In the genomic region with DNA sequence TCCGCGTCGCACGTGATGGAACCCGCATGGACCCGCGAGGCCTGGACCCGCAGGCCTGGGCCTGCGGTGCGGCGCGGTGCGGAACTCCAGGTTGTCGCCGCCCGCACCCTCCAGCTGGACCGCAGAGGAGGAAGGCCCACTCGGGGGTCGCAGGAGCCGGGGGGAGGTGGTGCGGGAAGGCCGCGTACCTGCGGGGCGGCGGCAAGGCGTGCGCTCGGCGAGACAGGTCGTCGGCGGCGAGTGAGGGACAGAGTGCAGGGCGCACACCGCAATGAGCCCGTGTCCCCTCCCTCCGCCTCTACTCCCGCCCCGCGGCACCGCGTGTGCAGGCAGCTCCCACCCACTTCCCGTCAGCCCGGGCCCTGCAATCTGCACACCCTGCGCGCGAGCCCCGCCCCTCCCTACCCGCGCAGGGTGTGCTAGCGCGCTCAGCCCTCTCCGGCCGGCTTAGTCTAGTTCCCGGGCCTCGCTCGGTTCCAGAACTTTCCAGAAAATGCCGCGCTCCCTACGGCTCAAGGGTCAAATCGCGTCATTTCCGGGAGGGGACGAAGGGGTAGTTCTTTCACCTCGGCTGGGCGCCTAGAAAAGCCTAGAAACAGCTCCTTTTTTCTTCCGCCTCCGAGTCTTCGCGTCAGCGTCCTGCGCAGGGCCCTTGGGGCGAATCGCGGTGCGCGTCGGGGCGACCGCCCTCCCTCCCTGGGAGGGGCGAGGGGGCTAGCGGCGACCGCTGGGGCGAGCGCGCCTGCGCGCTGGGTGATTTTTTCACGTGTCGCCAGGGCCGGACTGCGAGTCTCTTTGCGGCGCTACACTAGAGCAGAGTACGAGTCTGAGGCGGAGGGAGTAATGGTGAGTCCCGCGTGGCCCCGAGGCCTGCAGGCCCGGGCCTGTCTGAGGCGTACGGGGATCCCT, we compare ENCODE assay signal across 1 cellular context.
TF ChIP-seq lines count a peak whose summit lies in the region.

A gene (minus strand): TSS at position 247 of the 909 bp plus-strand sequence. CDS start 992 bp downstream, outside the sequence.
A gene (plus strand): TSS at position 786 of the 909 bp plus-strand sequence. CDS start 58 bp downstream, at position 844.

TF ChIP-seq in HepG2, 621 proteins besides CTCF, POLR2A, EP300 and RAD21 (continued from another document and continues in another):
- TF ChIP-seq, protein P1, sequence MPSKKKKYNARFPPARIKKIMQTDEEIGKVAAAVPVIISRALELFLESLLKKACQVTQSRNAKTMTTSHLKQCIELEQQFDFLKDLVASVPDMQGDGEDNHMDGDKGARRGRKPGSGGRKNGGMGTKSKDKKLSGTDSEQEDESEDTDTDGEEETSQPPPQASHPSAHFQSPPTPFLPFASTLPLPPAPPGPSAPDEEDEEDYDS (CRISPR knock-in tag; IDR thresholded peaks at IDR 0.05): peak; percentile 85
- TF ChIP-seq POLR2AphosphoS2 (IDR thresholded peaks at IDR 0.05; ENCODE audit: low read depth, low read length): peak; percentile 89; the same call in 1 of the 2 replicates
- TF ChIP-seq, protein P2, sequence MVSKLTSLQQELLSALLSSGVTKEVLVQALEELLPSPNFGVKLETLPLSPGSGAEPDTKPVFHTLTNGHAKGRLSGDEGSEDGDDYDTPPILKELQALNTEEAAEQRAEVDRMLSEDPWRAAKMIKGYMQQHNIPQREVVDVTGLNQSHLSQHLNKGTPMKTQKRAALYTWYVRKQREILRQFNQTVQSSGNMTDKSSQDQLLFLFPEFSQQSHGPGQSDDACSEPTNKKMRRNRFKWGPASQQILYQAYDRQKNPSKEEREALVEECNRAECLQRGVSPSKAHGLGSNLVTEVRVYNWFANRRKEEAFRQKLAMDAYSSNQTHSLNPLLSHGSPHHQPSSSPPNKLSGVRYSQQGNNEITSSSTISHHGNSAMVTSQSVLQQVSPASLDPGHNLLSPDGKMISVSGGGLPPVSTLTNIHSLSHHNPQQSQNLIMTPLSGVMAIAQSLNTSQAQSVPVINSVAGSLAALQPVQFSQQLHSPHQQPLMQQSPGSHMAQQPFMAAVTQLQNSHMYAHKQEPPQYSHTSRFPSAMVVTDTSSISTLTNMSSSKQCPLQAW (CRISPR knock-in tag; IDR thresholded peaks at IDR 0.05): peak; percentile 98
- TF ChIP-seq ZNF253 (CRISPR knock-in tag; IDR thresholded peaks at IDR 0.05; ENCODE audit: borderline replicate concordance): peak; percentile 95
- TF ChIP-seq DR1 (CRISPR knock-in tag; IDR thresholded peaks at IDR 0.05): peak; percentile 97
- TF ChIP-seq, protein P3, sequence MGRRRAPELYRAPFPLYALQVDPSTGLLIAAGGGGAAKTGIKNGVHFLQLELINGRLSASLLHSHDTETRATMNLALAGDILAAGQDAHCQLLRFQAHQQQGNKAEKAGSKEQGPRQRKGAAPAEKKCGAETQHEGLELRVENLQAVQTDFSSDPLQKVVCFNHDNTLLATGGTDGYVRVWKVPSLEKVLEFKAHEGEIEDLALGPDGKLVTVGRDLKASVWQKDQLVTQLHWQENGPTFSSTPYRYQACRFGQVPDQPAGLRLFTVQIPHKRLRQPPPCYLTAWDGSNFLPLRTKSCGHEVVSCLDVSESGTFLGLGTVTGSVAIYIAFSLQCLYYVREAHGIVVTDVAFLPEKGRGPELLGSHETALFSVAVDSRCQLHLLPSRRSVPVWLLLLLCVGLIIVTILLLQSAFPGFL (CRISPR knock-in tag; IDR thresholded peaks at IDR 0.05): peak; percentile 64; the same call in 1 of the 2 replicates
- TF ChIP-seq CREB1 (IDR thresholded peaks at IDR 0.05): peak; percentile 97
- peak; percentile 99 for TF ChIP-seq CREB1 (CRISPR knock-in tag; IDR thresholded peaks at IDR 0.05)
- TF ChIP-seq ZNF468 (CRISPR knock-in tag; IDR thresholded peaks at IDR 0.05): peak; percentile 63
- TF ChIP-seq NKX3-1 (CRISPR knock-in tag; IDR thresholded peaks at IDR 0.05): peak; percentile 71
- TF ChIP-seq, protein P4, sequence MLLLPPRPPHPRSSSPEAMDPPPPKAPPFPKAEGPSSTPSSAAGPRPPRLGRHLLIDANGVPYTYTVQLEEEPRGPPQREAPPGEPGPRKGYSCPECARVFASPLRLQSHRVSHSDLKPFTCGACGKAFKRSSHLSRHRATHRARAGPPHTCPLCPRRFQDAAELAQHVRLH (CRISPR knock-in tag; IDR thresholded peaks at IDR 0.05; ENCODE audit: borderline replicate concordance, low read depth): peak; percentile 86
- peak; percentile 96 for TF ChIP-seq ZNF605 (CRISPR knock-in tag; IDR thresholded peaks at IDR 0.05)
- TF ChIP-seq, protein P5, sequence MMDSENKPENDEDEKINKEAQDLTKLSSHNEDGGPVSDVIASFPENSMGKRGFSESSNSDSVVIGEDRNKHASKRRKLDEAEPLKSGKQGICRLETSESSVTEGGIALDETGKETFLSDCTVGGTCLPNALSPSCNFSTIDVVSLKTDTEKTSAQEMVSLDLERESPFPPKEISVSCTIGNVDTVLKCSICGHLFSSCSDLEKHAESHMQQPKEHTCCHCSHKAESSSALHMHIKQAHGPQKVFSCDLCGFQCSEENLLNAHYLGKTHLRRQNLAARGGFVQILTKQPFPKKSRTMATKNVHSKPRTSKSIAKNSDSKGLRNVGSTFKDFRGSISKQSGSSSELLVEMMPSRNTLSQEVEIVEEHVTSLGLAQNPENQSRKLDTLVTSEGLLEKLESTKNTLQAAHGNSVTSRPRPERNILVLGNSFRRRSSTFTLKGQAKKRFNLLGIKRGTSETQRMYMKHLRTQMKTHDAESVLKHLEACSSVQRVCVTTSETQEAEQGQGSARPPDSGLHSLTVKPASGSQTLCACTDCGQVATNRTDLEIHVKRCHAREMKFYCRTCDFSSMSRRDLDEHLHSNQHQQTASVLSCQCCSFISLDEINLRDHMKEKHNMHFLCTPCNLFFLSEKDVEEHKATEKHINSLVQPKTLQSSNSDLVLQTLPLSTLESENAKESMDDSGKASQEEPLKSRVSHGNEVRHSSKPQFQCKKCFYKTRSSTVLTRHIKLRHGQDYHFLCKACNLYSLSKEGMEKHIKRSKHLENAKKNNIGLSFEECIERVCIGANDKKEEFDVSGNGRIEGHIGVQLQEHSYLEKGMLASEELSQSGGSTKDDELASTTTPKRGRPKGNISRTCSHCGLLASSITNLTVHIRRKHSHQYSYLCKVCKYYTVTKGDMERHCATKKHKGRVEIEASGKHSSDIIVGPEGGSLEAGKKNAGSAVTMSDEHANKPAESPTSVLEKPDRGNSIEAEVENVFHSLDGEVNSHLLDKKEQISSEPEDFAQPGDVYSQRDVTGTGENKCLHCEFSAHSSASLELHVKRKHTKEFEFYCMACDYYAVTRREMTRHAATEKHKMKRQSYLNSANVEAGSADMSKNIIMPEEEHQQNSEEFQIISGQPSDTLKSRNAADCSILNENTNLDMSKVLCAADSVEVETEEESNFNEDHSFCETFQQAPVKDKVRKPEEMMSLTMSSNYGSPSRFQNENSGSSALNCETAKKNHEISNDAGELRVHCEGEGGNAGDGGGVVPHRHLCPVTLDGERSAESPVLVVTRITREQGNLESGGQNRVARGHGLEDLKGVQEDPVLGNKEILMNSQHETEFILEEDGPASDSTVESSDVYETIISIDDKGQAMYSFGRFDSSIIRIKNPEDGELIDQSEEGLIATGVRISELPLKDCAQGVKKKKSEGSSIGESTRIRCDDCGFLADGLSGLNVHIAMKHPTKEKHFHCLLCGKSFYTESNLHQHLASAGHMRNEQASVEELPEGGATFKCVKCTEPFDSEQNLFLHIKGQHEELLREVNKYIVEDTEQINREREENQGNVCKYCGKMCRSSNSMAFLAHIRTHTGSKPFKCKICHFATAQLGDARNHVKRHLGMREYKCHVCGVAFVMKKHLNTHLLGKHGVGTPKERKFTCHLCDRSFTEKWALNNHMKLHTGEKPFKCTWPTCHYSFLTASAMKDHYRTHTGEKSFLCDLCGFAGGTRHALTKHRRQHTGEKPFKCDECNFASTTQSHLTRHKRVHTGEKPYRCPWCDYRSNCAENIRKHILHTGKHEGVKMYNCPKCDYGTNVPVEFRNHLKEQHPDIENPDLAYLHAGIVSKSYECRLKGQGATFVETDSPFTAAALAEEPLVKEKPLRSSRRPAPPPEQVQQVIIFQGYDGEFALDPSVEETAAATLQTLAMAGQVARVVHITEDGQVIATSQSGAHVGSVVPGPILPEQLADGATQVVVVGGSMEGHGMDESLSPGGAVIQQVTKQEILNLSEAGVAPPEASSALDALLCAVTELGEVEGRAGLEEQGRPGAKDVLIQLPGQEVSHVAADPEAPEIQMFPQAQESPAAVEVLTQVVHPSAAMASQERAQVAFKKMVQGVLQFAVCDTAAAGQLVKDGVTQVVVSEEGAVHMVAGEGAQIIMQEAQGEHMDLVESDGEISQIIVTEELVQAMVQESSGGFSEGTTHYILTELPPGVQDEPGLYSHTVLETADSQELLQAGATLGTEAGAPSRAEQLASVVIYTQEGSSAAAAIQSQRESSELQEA (CRISPR knock-in tag; IDR thresholded peaks at IDR 0.05; ENCODE audit: not compliant biosample characterization): peak; percentile 87
- TF ChIP-seq BRD4 (CRISPR knock-in tag; IDR thresholded peaks at IDR 0.05): peak; percentile 97
- peak; percentile 84; the same call in 1 of the 2 replicates for TF ChIP-seq AHR (CRISPR knock-in tag; IDR thresholded peaks at IDR 0.05)
- TF ChIP-seq, protein P6, sequence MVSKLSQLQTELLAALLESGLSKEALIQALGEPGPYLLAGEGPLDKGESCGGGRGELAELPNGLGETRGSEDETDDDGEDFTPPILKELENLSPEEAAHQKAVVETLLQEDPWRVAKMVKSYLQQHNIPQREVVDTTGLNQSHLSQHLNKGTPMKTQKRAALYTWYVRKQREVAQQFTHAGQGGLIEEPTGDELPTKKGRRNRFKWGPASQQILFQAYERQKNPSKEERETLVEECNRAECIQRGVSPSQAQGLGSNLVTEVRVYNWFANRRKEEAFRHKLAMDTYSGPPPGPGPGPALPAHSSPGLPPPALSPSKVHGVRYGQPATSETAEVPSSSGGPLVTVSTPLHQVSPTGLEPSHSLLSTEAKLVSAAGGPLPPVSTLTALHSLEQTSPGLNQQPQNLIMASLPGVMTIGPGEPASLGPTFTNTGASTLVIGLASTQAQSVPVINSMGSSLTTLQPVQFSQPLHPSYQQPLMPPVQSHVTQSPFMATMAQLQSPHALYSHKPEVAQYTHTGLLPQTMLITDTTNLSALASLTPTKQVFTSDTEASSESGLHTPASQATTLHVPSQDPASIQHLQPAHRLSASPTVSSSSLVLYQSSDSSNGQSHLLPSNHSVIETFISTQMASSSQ (IDR thresholded peaks at IDR 0.05; ENCODE audit: low read depth): peak; percentile 74; the same call in 1 of the 2 replicates
- TF ChIP-seq, protein P6 (CRISPR knock-in tag; IDR thresholded peaks at IDR 0.05; ENCODE audit: borderline replicate concordance): peak; percentile 91
- TF ChIP-seq, protein P7, sequence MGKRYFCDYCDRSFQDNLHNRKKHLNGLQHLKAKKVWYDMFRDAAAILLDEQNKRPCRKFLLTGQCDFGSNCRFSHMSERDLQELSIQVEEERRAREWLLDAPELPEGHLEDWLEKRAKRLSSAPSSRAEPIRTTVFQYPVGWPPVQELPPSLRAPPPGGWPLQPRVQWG (CRISPR knock-in tag; IDR thresholded peaks at IDR 0.05; ENCODE audit: borderline replicate concordance, low read depth): 0 out of 2 replicates have a peak, but pooled peaks have one; percentile 55
- TF ChIP-seq ZFAT (CRISPR knock-in tag; conservative IDR thresholded peaks at IDR 0.05): peak; percentile 73; the same call in 1 of the 2 replicates
- TF ChIP-seq KDM5A (IDR thresholded peaks at IDR 0.05; ENCODE audit: borderline replicate concordance, low read length): no peak; the same call in 1 of the 2 replicates
- TF ChIP-seq RFX1 (IDR thresholded peaks at IDR 0.05): no peak
- TF ChIP-seq, protein P8, sequence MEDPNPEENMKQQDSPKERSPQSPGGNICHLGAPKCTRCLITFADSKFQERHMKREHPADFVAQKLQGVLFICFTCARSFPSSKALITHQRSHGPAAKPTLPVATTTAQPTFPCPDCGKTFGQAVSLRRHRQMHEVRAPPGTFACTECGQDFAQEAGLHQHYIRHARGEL (CRISPR knock-in tag; IDR thresholded peaks at IDR 0.05): peak; percentile 85
- TF ChIP-seq RBAK (CRISPR knock-in tag; IDR thresholded peaks at IDR 0.05): no peak
- peak; percentile 87 for TF ChIP-seq GATAD2A (CRISPR knock-in tag; IDR thresholded peaks at IDR 0.05)
- TF ChIP-seq MED13 (CRISPR knock-in tag; IDR thresholded peaks at IDR 0.05): peak; percentile 93
- TF ChIP-seq ZNF556 (CRISPR knock-in tag; IDR thresholded peaks at IDR 0.05; ENCODE audit: borderline replicate concordance): peak; percentile 98; the same call in 1 of the 2 replicates
- TF ChIP-seq ZNF577 (CRISPR knock-in tag; IDR thresholded peaks at IDR 0.05; ENCODE audit: borderline replicate concordance, low read depth): peak; percentile 88; the same call in 1 of the 2 replicates
- TF ChIP-seq, protein P9, sequence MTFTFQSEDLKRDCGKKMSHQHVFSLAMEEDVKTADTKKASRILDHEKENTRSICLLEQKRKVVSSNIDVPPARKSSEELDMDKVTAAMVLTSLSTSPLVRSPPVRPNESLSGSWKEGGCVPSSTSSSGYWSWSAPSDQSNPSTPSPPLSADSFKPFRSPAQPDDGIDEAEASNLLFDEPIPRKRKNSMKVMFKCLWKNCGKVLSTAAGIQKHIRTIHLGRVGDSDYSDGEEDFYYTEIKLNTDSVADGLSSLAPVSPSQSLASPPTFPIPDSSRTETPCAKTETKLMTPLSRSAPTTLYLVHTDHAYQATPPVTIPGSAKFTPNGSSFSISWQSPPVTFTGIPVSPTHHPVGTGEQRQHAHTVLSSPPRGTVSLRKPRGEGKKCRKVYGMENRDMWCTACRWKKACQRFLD (CRISPR knock-in tag; IDR thresholded peaks at IDR 0.05; ENCODE audit: borderline replicate concordance): peak; percentile 71
- peak; percentile 99; the same call in 1 of the 2 replicates for TF ChIP-seq ZMAT3 (CRISPR knock-in tag; conservative IDR thresholded peaks at IDR 0.05)
- peak; percentile 54 for TF ChIP-seq ZNF629 (CRISPR knock-in tag; conservative IDR thresholded peaks at IDR 0.05)
- peak; percentile 98 for TF ChIP-seq HNF4G (IDR thresholded peaks at IDR 0.05; ENCODE audit: borderline replicate concordance, low read depth, low read length)
- peak; percentile 95 for TF ChIP-seq HNF4G (CRISPR knock-in tag; IDR thresholded peaks at IDR 0.05; ENCODE audit: borderline replicate concordance, low read depth)
- peak; percentile 95; the same call in 1 of the 2 replicates for TF ChIP-seq MIER3 (CRISPR knock-in tag; IDR thresholded peaks at IDR 0.05; ENCODE audit: borderline replicate concordance)
- peak; percentile 95 for TF ChIP-seq ZNF563 (CRISPR knock-in tag; IDR thresholded peaks at IDR 0.05)
- TF ChIP-seq MTF1 (CRISPR knock-in tag; IDR thresholded peaks at IDR 0.05): peak; percentile 92; the same call in 1 of the 2 replicates
- peak; percentile 85 for TF ChIP-seq AGO1 (IDR thresholded peaks at IDR 0.05; ENCODE audit: low read depth, low read length, poor library complexity, severe bottlenecking)
- peak; percentile 97 for TF ChIP-seq ZNF383 (CRISPR knock-in tag; IDR thresholded peaks at IDR 0.05; ENCODE audit: borderline replicate concordance)
